ENCODE assay signal across 8 cellular contexts in the genomic region with DNA sequence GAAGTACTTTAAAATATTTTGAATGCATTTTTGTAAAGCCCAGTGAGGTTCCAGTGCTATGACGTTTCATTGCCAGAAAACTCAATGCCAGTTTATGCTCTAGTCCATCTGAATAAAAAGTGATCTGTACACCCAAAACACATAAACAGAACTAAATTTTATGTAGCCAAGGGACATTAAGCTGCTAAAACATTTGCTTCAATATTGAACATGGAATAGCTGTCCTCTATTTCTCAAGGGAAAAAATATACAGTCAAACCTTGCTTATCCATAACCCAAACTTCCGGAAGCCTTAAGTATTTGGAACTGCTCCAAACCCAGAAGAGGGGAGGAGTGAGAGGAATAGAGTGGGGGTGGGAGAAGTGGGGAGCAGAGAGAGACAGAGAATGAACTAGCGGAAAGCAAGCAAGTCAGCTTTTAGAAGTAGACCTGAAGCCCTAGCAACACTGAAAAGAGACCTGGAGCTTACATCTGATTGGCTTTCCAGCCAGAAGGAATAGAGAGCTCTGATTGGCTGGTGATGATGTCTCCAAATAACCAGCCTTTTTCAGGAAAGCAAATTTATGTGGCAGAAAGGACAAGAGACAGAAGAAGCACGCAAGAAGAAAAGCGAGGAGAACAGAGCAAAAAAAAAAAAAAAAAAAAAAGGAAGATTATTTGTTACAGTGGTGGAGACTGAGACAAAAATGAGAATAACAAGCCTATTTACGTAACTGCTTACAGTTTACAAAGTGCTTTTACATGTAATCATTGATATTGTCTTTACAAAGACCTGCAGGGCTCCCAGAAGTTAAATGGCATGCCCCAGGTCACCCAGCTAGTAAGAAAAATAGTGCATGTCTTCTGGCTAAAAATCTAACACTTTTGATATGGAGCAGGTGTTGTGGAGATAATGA.
DNase-seq lines count a peak whose midpoint lies in the region; ATAC-seq and TF ChIP-seq lines count a peak whose summit lies in the region.

No MANE protein-coding gene starts in this region.

- TF ChIP-seq CTCF in GM20000 (IDR thresholded peaks at IDR 0.05; ENCODE audit: extremely low read depth, missing control alignments) (no peak), left ventricle myocardium inferior (IDR thresholded peaks at IDR 0.05; ENCODE audit: borderline replicate concordance) (no peak)

- H3K27me3 ChIP-seq in left ventricle myocardium inferior (ENCODE audit: low read depth) = no peaks in the 10 kb centered on the region

- H3K4me1 ChIP-seq in left ventricle myocardium inferior = peaks cover 43% of the 10 kb centered on the region

- in situ Hi-C loops in KBM-7 (cut with MboI; ENCODE audit: low pct_unique_long_range_greater_than_20kb, low sequenced_read_pairs) = no loop called here

- no peaks in the 10 kb centered on the region for H3K9me3 ChIP-seq in left ventricle myocardium inferior (replicated peaks)

- no peaks in the 10 kb centered on the region for H3K36me3 ChIP-seq in left ventricle myocardium inferior

- H3K27ac ChIP-seq in left ventricle myocardium inferior (replicated peaks) = peak overlapping the region; percentile 74

- peak; percentile 92 for ATAC-seq in sciatic nerve
- no peak for ATAC-seq in GM18907 (IDR thresholded peaks at IDR 0.05; ENCODE audit: unreplicated experiment)

- peak; percentile 38 for DNase-seq in CD1c-positive myeloid dendritic cell (ENCODE audit: extremely low spot score)
- peak; percentile 58 for DNase-seq in GM20000 (ENCODE audit: low spot score)
- peak; percentile 83 for DNase-seq in KBM-7
- DNase-seq in amniotic stem cell (lab: John Stamatoyannopoulos, UW) = peak; percentile 56
- DNase-seq in left ventricle myocardium inferior = no peak
- DNase-seq in sciatic nerve (ENCODE audit: low spot score) = no peak
- no peak for DNase-seq in activated naive CD4-positive, alpha-beta T cell treated with anti-CD3 and anti-CD28 coated beads, Interleukin-2, amount 50 U/mL, for 16 hours

- H3K4me3 ChIP-seq in left ventricle myocardium inferior = peak overlapping the region; percentile 46

- intact Hi-C loops in left ventricle myocardium inferior (cut with micrococcal nuclease) (loop anchor here (5.0 to 10.0 kb wide), 2 partner anchors 132 to 535 kb away; no protein-coding TSS in a partner anchor), sciatic nerve (cut with DNase I) (loop anchor here (5.0 kb wide), 1 partner anchor 525 kb away; a partner anchor contains a TSS)

Comparison
In these comparisons a context has a peak if more than half of its experiments do, and no peak if none do; other contexts are left out.
1. DNase-seq: peak in CD1c-positive myeloid dendritic cell (single experiment), GM20000 (single experiment), KBM-7 (single experiment) and amniotic stem cell (single experiment); none in left ventricle myocardium inferior (single experiment), sciatic nerve (single experiment) and activated naive CD4-positive, alpha-beta T cell treated with anti-CD3 and anti-CD28 coated beads, Interleukin-2, amount 50 U/mL, for 16 hours (single experiment).